ENCODE assay signal across 2 cellular contexts in the genomic region with DNA sequence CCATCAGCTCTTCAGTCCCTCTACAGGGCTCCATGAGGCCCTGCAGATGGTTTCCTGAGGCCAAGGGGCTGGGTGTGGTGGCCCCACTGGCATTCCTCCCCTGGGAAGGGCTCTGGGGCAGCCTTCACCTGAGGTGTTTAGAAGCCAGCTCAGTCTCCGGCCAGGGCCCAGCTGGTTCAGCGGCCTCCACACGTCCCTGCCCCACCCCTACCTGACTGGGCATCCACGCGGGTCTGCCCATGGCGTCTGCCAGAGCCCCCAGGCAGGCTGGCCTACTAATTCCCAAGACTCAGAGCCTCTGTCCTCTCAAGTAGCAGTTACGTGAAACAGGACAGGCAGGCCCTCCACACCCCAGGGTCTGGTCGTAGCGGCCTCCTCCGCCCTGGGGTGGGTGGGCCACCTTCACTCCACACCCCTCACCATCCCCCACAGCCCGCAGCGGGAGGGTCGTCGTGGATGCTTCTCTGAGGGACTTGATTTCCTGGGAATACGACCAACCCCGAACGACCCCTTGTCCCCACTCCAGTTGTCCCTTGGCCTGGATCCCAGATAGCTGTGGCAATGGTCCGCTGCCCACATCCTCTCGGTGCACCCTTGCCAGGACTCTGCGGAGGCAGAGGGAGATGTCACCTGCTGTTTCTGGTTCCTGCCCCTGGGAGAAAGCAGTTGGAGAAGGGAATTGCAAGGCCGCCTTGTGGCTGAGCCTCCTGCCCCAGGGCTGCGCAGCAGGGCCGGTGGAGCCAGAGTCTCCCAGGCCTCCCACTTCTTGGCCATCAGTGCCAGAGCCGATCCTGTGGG.
TF ChIP-seq lines count a peak whose summit lies in the region.

No MANE protein-coding gene starts in this region.

TF ChIP-seq in IMR-90, 13 proteins besides CTCF, POLR2A, EP300 and RAD21:
- TF ChIP-seq SMC3 (IDR thresholded peaks at IDR 0.05; ENCODE audit: low read depth, low read length) (no peak), MAFK (IDR thresholded peaks at IDR 0.05; ENCODE audit: low read depth, low read length) (no peak), CHD1 (IDR thresholded peaks at IDR 0.05; ENCODE audit: low read depth, low read length) (no peak), MAZ (IDR thresholded peaks at IDR 0.05; ENCODE audit: borderline replicate concordance, low read depth, low read length) (no peak), BHLHE40 (IDR thresholded peaks at IDR 0.05; ENCODE audit: low read depth, low read length) (no peak), NFE2L2 (IDR thresholded peaks at IDR 0.05; ENCODE audit: low read depth, low read length) (no peak), RFX5 (IDR thresholded peaks at IDR 0.05; ENCODE audit: low read depth, low read length) (no peak), RCOR1 (IDR thresholded peaks at IDR 0.05; ENCODE audit: insufficient replicate concordance, low read length) (no peak), CEBPB (IDR thresholded peaks at IDR 0.05; ENCODE audit: low read depth, low read length) (no peak), FOS (IDR thresholded peaks at IDR 0.05; ENCODE audit: low read depth, low read length) (no peak), MXI1 (IDR thresholded peaks at IDR 0.05; ENCODE audit: borderline replicate concordance, low read depth, low read length) (no peak)
- TF ChIP-seq, protein P1, sequence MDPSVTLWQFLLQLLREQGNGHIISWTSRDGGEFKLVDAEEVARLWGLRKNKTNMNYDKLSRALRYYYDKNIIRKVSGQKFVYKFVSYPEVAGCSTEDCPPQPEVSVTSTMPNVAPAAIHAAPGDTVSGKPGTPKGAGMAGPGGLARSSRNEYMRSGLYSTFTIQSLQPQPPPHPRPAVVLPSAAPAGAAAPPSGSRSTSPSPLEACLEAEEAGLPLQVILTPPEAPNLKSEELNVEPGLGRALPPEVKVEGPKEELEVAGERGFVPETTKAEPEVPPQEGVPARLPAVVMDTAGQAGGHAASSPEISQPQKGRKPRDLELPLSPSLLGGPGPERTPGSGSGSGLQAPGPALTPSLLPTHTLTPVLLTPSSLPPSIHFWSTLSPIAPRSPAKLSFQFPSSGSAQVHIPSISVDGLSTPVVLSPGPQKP (IDR thresholded peaks at IDR 0.05; ENCODE audit: borderline replicate concordance, low read depth, low read length) = no peak
- TF ChIP-seq, protein P2, sequence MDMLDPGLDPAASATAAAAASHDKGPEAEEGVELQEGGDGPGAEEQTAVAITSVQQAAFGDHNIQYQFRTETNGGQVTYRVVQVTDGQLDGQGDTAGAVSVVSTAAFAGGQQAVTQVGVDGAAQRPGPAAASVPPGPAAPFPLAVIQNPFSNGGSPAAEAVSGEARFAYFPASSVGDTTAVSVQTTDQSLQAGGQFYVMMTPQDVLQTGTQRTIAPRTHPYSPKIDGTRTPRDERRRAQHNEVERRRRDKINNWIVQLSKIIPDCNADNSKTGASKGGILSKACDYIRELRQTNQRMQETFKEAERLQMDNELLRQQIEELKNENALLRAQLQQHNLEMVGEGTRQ (IDR thresholded peaks at IDR 0.05; ENCODE audit: low read depth, low read length) = no peak

TF ChIP-seq in HepG2, 621 proteins besides CTCF, POLR2A, EP300 and RAD21:
- no peak for TF ChIP-seq ZNF747 (CRISPR knock-in tag; IDR thresholded peaks at IDR 0.05; ENCODE audit: borderline replicate concordance)
- no peak for TF ChIP-seq ZNF713 (CRISPR knock-in tag; IDR thresholded peaks at IDR 0.05)
- TF ChIP-seq, protein P3, sequence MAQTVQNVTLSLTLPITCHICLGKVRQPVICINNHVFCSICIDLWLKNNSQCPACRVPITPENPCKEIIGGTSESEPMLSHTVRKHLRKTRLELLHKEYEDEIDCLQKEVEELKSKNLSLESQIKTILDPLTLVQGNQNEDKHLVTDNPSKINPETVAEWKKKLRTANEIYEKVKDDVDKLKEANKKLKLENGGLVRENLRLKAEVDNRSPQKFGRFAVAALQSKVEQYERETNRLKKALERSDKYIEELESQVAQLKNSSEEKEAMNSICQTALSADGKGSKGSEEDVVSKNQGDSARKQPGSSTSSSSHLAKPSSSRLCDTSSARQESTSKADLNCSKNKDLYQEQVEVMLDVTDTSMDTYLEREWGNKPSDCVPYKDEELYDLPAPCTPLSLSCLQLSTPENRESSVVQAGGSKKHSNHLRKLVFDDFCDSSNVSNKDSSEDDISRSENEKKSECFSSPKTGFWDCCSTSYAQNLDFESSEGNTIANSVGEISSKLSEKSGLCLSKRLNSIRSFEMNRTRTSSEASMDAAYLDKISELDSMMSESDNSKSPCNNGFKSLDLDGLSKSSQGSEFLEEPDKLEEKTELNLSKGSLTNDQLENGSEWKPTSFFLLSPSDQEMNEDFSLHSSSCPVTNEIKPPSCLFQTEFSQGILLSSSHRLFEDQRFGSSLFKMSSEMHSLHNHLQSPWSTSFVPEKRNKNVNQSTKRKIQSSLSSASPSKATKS (CRISPR knock-in tag; IDR thresholded peaks at IDR 0.05) = no peak
- peak; percentile 4; the same call in 1 of the 2 replicates for TF ChIP-seq ZNF768 (CRISPR knock-in tag; IDR thresholded peaks at IDR 0.05)
- no peak for TF ChIP-seq ZBTB7A (CRISPR knock-in tag; IDR thresholded peaks at IDR 0.05)
- TF ChIP-seq, protein P4, sequence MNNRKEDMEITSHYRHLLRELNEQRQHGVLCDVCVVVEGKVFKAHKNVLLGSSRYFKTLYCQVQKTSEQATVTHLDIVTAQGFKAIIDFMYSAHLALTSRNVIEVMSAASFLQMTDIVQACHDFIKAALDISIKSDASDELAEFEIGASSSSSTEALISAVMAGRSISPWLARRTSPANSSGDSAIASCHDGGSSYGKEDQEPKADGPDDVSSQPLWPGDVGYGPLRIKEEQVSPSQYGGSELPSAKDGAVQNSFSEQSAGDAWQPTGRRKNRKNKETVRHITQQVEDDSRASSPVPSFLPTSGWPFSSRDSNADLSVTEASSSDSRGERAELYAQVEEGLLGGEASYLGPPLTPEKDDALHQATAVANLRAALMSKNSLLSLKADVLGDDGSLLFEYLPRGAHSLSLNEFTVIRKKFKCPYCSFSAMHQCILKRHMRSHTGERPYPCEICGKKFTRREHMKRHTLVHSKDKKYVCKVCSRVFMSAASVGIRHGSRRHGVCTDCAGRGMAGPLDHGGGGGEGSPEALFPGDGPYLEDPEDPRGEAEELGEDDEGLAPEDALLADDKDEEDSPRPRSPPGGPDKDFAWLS (CRISPR knock-in tag; IDR thresholded peaks at IDR 0.05; ENCODE audit: borderline replicate concordance) = no peak
- TF ChIP-seq SMYD3 (CRISPR knock-in tag; IDR thresholded peaks at IDR 0.05) = no peak
- peak; percentile 88 for TF ChIP-seq AGO2 (optimal IDR thresholded peaks at IDR 0.05; ENCODE audit: low read depth, low read length)
- TF ChIP-seq DNMT3B (CRISPR knock-in tag; conservative IDR thresholded peaks at IDR 0.05) = no peak
- no peak for TF ChIP-seq ZNF530 (CRISPR knock-in tag; IDR thresholded peaks at IDR 0.05; ENCODE audit: low read depth)
- TF ChIP-seq ZNF143 (CRISPR knock-in tag; IDR thresholded peaks at IDR 0.05) = 0 out of 2 replicates have a peak, but pooled peaks have one; percentile 2
- TF ChIP-seq CEBPG (CRISPR knock-in tag; IDR thresholded peaks at IDR 0.05) = no peak
- no peak for TF ChIP-seq ZKSCAN8 (CRISPR knock-in tag; IDR thresholded peaks at IDR 0.05; ENCODE audit: borderline replicate concordance)
- TF ChIP-seq, protein P5, sequence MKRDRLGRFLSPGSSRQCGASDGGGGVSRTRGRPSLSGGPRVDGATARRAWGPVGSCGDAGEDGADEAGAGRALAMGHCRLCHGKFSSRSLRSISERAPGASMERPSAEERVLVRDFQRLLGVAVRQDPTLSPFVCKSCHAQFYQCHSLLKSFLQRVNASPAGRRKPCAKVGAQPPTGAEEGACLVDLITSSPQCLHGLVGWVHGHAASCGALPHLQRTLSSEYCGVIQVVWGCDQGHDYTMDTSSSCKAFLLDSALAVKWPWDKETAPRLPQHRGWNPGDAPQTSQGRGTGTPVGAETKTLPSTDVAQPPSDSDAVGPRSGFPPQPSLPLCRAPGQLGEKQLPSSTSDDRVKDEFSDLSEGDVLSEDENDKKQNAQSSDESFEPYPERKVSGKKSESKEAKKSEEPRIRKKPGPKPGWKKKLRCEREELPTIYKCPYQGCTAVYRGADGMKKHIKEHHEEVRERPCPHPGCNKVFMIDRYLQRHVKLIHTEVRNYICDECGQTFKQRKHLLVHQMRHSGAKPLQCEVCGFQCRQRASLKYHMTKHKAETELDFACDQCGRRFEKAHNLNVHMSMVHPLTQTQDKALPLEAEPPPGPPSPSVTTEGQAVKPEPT (CRISPR knock-in tag; IDR thresholded peaks at IDR 0.05; ENCODE audit: low read depth) = no peak
- TF ChIP-seq, protein P6, sequence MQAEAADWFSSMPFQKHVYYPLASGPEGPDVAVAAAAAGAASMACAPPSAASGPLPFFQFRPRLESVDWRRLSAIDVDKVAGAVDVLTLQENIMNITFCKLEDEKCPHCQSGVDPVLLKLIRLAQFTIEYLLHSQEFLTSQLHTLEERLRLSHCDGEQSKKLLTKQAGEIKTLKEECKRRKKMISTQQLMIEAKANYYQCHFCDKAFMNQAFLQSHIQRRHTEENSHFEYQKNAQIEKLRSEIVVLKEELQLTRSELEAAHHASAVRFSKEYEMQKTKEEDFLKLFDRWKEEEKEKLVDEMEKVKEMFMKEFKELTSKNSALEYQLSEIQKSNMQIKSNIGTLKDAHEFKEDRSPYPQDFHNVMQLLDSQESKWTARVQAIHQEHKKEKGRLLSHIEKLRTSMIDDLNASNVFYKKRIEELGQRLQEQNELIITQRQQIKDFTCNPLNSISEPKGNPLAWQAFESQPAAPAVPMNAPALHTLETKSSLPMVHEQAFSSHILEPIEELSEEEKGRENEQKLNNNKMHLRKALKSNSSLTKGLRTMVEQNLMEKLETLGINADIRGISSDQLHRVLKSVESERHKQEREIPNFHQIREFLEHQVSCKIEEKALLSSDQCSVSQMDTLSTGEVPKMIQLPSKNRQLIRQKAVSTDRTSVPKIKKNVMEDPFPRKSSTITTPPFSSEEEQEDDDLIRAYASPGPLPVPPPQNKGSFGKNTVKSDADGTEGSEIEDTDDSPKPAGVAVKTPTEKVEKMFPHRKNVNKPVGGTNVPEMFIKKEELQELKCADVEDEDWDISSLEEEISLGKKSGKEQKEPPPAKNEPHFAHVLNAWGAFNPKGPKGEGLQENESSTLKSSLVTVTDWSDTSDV (CRISPR knock-in tag; IDR thresholded peaks at IDR 0.05) = no peak
- TF ChIP-seq, protein P7, sequence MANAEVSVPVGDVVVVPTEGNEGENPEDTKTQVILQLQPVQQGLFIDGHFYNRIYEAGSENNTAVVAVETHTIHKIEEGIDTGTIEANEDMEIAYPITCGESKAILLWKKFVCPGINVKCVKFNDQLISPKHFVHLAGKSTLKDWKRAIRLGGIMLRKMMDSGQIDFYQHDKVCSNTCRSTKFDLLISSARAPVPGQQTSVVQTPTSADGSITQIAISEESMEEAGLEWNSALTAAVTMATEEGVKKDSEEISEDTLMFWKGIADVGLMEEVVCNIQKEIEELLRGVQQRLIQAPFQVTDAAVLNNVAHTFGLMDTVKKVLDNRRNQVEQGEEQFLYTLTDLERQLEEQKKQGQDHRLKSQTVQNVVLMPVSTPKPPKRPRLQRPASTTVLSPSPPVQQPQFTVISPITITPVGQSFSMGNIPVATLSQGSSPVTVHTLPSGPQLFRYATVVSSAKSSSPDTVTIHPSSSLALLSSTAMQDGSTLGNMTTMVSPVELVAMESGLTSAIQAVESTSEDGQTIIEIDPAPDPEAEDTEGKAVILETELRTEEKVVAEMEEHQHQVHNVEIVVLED (CRISPR knock-in tag; IDR thresholded peaks at IDR 0.05; ENCODE audit: borderline replicate concordance) = no peak
- no peak for TF ChIP-seq ZBTB20 (CRISPR knock-in tag; IDR thresholded peaks at IDR 0.05; ENCODE audit: borderline replicate concordance, low read depth)
- no peak for TF ChIP-seq ZNF205 (CRISPR knock-in tag; IDR thresholded peaks at IDR 0.05)
- no peak for TF ChIP-seq TCF7 (IDR thresholded peaks at IDR 0.05; ENCODE audit: low read depth)
- no peak for TF ChIP-seq ZNF672 (CRISPR knock-in tag; IDR thresholded peaks at IDR 0.05)
- TF ChIP-seq CREB1 (IDR thresholded peaks at IDR 0.05) = no peak
- TF ChIP-seq CREB1 (CRISPR knock-in tag; IDR thresholded peaks at IDR 0.05) = no peak
- TF ChIP-seq RBM22 (optimal IDR thresholded peaks at IDR 0.05; ENCODE audit: low read length) = peak; percentile 12
- TF ChIP-seq SMARCE1 (IDR thresholded peaks at IDR 0.05; ENCODE audit: borderline replicate concordance) = no peak
- TF ChIP-seq ZBTB8A (CRISPR knock-in tag; IDR thresholded peaks at IDR 0.05; ENCODE audit: borderline replicate concordance, low read depth) = no peak
- TF ChIP-seq ZNF354B (CRISPR knock-in tag; IDR thresholded peaks at IDR 0.05) = no peak
- peak; percentile 28; the same call in 1 of the 2 replicates for TF ChIP-seq ZBTB38 (CRISPR knock-in tag; IDR thresholded peaks at IDR 0.05)
- TF ChIP-seq, protein P8, sequence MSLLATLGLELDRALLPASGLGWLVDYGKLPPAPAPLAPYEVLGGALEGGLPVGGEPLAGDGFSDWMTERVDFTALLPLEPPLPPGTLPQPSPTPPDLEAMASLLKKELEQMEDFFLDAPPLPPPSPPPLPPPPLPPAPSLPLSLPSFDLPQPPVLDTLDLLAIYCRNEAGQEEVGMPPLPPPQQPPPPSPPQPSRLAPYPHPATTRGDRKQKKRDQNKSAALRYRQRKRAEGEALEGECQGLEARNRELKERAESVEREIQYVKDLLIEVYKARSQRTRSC (CRISPR knock-in tag; IDR thresholded peaks at IDR 0.05; ENCODE audit: low read depth) = no peak
- TF ChIP-seq, protein P2 (IDR thresholded peaks at IDR 0.05; ENCODE audit: low read depth, low read length) = no peak
- TF ChIP-seq, protein P2 (CRISPR knock-in tag; IDR thresholded peaks at IDR 0.05; ENCODE audit: borderline replicate concordance) = no peak
- TF ChIP-seq HOXD1 (CRISPR knock-in tag; IDR thresholded peaks at IDR 0.05) = no peak
TF ChIP-seq in HepG2: peak in this region for 5.
